In the genomic region with DNA sequence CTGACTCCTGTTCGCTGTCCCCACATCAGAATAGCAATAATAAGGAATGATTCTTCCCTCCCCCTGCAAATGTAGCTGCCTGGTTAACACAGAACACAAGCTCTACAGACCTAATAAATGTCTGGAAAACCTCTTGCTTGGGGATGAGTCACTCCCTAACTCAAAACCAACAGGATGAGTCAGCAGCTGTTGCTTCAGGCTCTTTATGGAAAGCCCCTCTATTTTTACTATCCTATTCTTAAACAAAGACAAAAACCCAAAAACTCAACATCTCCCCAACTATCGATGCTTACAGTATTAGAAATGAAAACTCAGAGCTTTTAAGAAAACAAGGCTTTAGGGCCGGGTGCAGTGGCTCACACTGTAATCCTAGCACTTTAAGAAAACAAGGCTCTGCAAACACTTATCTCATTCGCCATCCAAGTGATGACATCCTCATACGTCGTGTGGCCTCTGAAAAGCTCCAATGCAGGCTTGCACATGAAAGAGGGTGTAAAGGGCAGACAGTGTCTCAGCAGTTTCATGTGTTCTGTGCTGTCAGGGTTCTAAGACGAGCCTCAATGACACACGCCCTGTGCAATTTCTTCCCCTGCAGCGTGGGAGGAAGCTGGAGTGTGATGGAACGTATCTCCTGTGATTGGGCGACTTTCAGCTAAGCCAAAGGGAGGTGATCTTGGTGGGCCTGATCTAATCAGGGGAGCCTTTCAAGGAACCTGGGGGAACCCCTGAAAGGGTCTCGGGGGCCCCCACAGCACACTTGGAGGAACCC, we compare ENCODE assay signal across 1 cellular context.
TF ChIP-seq lines count a peak whose summit lies in the region.

No MANE protein-coding gene starts in this region.

TF ChIP-seq in HEK293, 187 proteins besides CTCF, POLR2A, EP300 and RAD21 (continued from another document and continues in another):
- TF ChIP-seq, protein P1, sequence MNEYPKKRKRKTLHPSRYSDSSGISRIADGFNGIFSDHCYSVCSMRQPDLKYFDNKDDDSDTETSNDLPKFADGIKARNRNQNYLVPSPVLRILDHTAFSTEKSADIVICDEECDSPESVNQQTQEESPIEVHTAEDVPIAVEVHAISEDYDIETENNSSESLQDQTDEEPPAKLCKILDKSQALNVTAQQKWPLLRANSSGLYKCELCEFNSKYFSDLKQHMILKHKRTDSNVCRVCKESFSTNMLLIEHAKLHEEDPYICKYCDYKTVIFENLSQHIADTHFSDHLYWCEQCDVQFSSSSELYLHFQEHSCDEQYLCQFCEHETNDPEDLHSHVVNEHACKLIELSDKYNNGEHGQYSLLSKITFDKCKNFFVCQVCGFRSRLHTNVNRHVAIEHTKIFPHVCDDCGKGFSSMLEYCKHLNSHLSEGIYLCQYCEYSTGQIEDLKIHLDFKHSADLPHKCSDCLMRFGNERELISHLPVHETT (tag by site-specific recombination; IDR thresholded peaks at IDR 0.05): no peak; the same call in 1 of the 2 replicates
- TF ChIP-seq ZNF521 (tag by site-specific recombination; IDR thresholded peaks at IDR 0.05) (no peak), ZBTB1 (tag by site-specific recombination; IDR thresholded peaks at IDR 0.05) (no peak), ZNF747 (tag by site-specific recombination; IDR thresholded peaks at IDR 0.05) (no peak), ZNF140 (tag by site-specific recombination; IDR thresholded peaks at IDR 0.05) (no peak), ZXDB (tag by site-specific recombination; IDR thresholded peaks at IDR 0.05) (peak; percentile 50; the same call in 1 of the 2 replicates), ZNF704 (tag by site-specific recombination; IDR thresholded peaks at IDR 0.05) (no peak), ZNF169 (tag by site-specific recombination; IDR thresholded peaks at IDR 0.05) (no peak), ZFP69B (tag by site-specific recombination; IDR thresholded peaks at IDR 0.05) (0 out of 2 replicates have a peak, but pooled peaks have one; percentile 34), ZSCAN4 (tag by site-specific recombination; IDR thresholded peaks at IDR 0.05) (no peak), KLF16 (tag by site-specific recombination; IDR thresholded peaks at IDR 0.05) (no peak), ZNF362 (tag by site-specific recombination; IDR thresholded peaks at IDR 0.05) (no peak), GLIS2 (tag by site-specific recombination; IDR thresholded peaks at IDR 0.05) (no peak), ZNF626 (tag by site-specific recombination; IDR thresholded peaks at IDR 0.05) (no peak), RBAK (tag by site-specific recombination; IDR thresholded peaks at IDR 0.05) (no peak), ZBTB21 (tag by site-specific recombination; IDR thresholded peaks at IDR 0.05) (peak; percentile 87), GLIS1 (tag by site-specific recombination; IDR thresholded peaks at IDR 0.05) (no peak), ZBTB17 (tag by site-specific recombination; IDR thresholded peaks at IDR 0.05) (peak; percentile 61), ZNF792 (tag by site-specific recombination; IDR thresholded peaks at IDR 0.05) (no peak), ATF2 (tag by site-specific recombination; IDR thresholded peaks at IDR 0.05; ENCODE audit: low read depth) (0 out of 2 replicates have a peak, but pooled peaks have one; percentile 3), ZNF449 (tag by site-specific recombination; IDR thresholded peaks at IDR 0.05) (no peak), ZNF274 (IDR thresholded peaks at IDR 0.05; ENCODE audit: low read length) (no peak), ZNF274 (tag by site-specific recombination; IDR thresholded peaks at IDR 0.05; ENCODE audit: borderline replicate concordance) (no peak), ZNF292 (tag by site-specific recombination; IDR thresholded peaks at IDR 0.05; ENCODE audit: borderline replicate concordance, low read depth) (no peak), ZNF391 (tag by site-specific recombination; IDR thresholded peaks at IDR 0.05; ENCODE audit: borderline replicate concordance, low read depth) (no peak), ZNF248 (tag by site-specific recombination; IDR thresholded peaks at IDR 0.05) (no peak), ZNF324 (tag by site-specific recombination; IDR thresholded peaks at IDR 0.05) (no peak), KLF8 (tag by site-specific recombination; IDR thresholded peaks at IDR 0.05) (0 out of 2 replicates have a peak, but pooled peaks have one; percentile 23), PRDM10 (tag by site-specific recombination; IDR thresholded peaks at IDR 0.05) (0 out of 2 replicates have a peak, but pooled peaks have one; percentile 4), ZNF670 (tag by site-specific recombination; IDR thresholded peaks at IDR 0.05; ENCODE audit: low read depth) (no peak), ZNF302 (tag by site-specific recombination; IDR thresholded peaks at IDR 0.05; ENCODE audit: low read depth) (no peak), SALL2 (tag by site-specific recombination; IDR thresholded peaks at IDR 0.05; ENCODE audit: borderline replicate concordance) (no peak), ZNF24 (tag by site-specific recombination; IDR thresholded peaks at IDR 0.05) (peak; percentile 72), ZNF548 (tag by site-specific recombination; IDR thresholded peaks at IDR 0.05) (no peak), ZNF223 (tag by site-specific recombination; IDR thresholded peaks at IDR 0.05) (no peak)
- TF ChIP-seq, protein P2, sequence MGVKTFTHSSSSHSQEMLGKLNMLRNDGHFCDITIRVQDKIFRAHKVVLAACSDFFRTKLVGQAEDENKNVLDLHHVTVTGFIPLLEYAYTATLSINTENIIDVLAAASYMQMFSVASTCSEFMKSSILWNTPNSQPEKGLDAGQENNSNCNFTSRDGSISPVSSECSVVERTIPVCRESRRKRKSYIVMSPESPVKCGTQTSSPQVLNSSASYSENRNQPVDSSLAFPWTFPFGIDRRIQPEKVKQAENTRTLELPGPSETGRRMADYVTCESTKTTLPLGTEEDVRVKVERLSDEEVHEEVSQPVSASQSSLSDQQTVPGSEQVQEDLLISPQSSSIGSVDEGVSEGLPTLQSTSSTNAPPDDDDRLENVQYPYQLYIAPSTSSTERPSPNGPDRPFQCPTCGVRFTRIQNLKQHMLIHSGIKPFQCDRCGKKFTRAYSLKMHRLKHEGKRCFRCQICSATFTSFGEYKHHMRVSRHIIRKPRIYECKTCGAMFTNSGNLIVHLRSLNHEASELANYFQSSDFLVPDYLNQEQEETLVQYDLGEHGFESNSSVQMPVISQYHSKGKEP (tag by site-specific recombination; IDR thresholded peaks at IDR 0.05): 0 out of 2 replicates have a peak, but pooled peaks have one; percentile 45
- TF ChIP-seq, protein P3, sequence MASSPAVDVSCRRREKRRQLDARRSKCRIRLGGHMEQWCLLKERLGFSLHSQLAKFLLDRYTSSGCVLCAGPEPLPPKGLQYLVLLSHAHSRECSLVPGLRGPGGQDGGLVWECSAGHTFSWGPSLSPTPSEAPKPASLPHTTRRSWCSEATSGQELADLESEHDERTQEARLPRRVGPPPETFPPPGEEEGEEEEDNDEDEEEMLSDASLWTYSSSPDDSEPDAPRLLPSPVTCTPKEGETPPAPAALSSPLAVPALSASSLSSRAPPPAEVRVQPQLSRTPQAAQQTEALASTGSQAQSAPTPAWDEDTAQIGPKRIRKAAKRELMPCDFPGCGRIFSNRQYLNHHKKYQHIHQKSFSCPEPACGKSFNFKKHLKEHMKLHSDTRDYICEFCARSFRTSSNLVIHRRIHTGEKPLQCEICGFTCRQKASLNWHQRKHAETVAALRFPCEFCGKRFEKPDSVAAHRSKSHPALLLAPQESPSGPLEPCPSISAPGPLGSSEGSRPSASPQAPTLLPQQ (tag by site-specific recombination; IDR thresholded peaks at IDR 0.05): no peak
- TF ChIP-seq, protein P4, sequence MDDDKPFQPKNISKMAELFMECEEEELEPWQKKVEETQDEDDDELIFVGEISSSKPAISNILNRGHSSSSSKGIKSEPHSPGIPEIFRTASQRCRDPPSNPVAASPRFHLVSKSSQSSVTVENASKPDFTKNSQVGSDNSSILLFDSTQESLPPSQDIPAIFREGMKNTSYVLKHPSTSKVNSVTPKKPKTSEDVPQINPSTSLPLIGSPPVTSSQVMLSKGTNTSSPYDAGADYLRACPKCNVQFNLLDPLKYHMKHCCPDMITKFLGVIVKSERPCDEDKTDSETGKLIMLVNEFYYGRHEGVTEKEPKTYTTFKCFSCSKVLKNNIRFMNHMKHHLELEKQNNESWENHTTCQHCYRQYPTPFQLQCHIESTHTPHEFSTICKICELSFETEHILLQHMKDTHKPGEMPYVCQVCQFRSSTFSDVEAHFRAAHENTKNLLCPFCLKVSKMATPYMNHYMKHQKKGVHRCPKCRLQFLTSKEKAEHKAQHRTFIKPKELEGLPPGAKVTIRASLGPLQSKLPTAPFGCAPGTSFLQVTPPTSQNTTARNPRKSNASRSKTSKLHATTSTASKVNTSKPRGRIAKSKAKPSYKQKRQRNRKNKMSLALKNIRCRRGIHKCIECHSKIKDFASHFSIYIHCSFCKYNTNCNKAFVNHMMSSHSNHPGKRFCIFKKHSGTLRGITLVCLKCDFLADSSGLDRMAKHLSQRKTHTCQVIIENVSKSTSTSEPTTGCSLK (tag by site-specific recombination; IDR thresholded peaks at IDR 0.05): no peak
